In the genomic region with DNA sequence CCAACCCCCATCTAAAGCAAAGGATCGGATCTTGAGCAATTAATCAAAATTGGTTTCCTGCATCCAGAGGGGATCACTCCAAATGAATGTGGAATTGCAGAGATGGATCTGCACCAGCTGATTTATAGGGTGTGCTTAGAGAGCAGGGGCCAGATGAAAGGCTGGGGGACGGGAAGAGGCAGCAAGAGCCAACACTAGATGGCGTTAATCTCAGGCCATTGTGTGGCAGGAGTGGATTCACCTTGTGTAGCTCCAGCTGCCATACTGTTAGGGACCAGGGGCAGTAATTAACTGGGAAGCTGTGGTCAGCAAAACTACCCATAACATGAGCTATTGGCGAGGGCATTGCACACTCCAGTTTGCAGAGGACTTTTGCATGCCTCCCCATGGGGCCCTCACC, we compare ENCODE assay signal across 8 cellular contexts. TPM values are rescaled to one million over a fixed set of nuclear protein-coding genes. Genes with fewer than 3 reads are reported as not detected.
DNase-seq lines count a peak whose midpoint lies in the region; ATAC-seq and TF ChIP-seq lines count a peak whose summit lies in the region.

No MANE protein-coding gene starts in this region.

- dilution Hi-C loops in IMR-90 (cut with HindIII; ENCODE audit: low sequenced_read_pairs, unreplicated experiment): no loop called here

- no peaks in the 10 kb centered on the region for H3K9me3 ChIP-seq in IMR-90 (ENCODE audit: control insufficient read depth, insufficient read depth, low read length)
- no peaks in the 10 kb centered on the region for H3K9me3 ChIP-seq in gastrocnemius medialis

- H3K36me3 ChIP-seq in IMR-90 (ENCODE audit: control insufficient read depth, insufficient read depth, low read length) (no peaks in the 10 kb centered on the region), gastrocnemius medialis (no peaks in the 10 kb centered on the region)

- no TSS peak for BruUV-seq in IMR-90 (replicated peaks; lab: Mats Ljungman, UMichigan)

- H2BK20ac ChIP-seq in IMR-90 (ENCODE audit: low read depth, low read length): no peak overlapping the region

- H2BK120ac ChIP-seq in IMR-90 (ENCODE audit: low read depth, low read length): no peak overlapping the region

- no peak overlapping the region for H3K23ac ChIP-seq in IMR-90 (ENCODE audit: low read depth, low read length)

- CTCF ChIA-PET in IMR-90 (lab: Yijun Ruan, JAX): interaction anchor here (1.2 to 1.8 kb wide), 2 partner anchors 20 to 210 kb away, joined by 3 to 4 read pairs; no protein-coding TSS in a partner anchor

- H3K14ac ChIP-seq in IMR-90 (replicated peaks; ENCODE audit: low read depth, low read length): no peak overlapping the region

- H2AK9ac ChIP-seq in IMR-90 (replicated peaks; ENCODE audit: low read depth, low read length, poor library complexity): peak overlapping the region; percentile 22

- H3K9me1 ChIP-seq in IMR-90 (ENCODE audit: insufficient read depth, low read length): peaks cover 6% of the 10 kb centered on the region

- H3K4me1 ChIP-seq in IMR-90 (ENCODE audit: control insufficient read depth, insufficient read depth, low read length) (peaks cover 5% of the 10 kb centered on the region), gastrocnemius medialis (no peaks in the 10 kb centered on the region)

- H3K27me3 ChIP-seq in IMR-90 (ENCODE audit: control insufficient read depth, insufficient read depth, low read length): peaks cover 8% of the 10 kb centered on the region
- H3K27me3 ChIP-seq in gastrocnemius medialis: no peaks in the 10 kb centered on the region

- no peak overlapping the region for H2BK5ac ChIP-seq in IMR-90 (ENCODE audit: low read depth, low read length, poor library complexity, severe bottlenecking)

- H3K79me1 ChIP-seq in IMR-90 (ENCODE audit: low read depth in 1 of 2, low read length in 2 of 2): no peaks in the 10 kb centered on the region

- no peak overlapping the region for H3K9ac ChIP-seq in IMR-90 (ENCODE audit: low read depth, low read length)

- TF ChIP-seq CTCF in IMR-90 (conservative IDR thresholded peaks at IDR 0.05; ENCODE audit: low read depth, low read length) (peak; percentile 35), gastrocnemius medialis (IDR thresholded peaks at IDR 0.05 in 4 of 5, conservative IDR thresholded peaks at IDR 0.05 in 1 of 5) (no peak)

- POLR2A ChIA-PET in IMR-90 (lab: Charles Lee; ENCODE audit: unreplicated experiment): no interaction called here

- no peak overlapping the region for H3K4me2 ChIP-seq in IMR-90 (ENCODE audit: low read depth, low read length)

- no peak overlapping the region for H4K8ac ChIP-seq in IMR-90 (ENCODE audit: low read depth in 2 of 2, low read length in 2 of 2)

- no peak for TF ChIP-seq POLR2A in IMR-90 (IDR thresholded peaks at IDR 0.05; ENCODE audit: low read depth, low read length)
- no peak for TF ChIP-seq POLR2A in gastrocnemius medialis (IDR thresholded peaks at IDR 0.05)

- intact Hi-C loops in IMR-90 (cut with micrococcal nuclease): no loop called here
- intact Hi-C loops in gastrocnemius medialis (cut with DNase I; ENCODE audit: low total_unique reads): no loop called here

- in situ Hi-C loops in IMR-90 (cut with MboI; ENCODE audit: low sequenced_read_pairs) (no loop called here), gastrocnemius medialis (cut with MboI; ENCODE audit: low sequenced_read_pairs in 4 of 4) (no loop called here)

- no peak overlapping the region for H3K27ac ChIP-seq in IMR-90 (ENCODE audit: insufficient read depth, low read length)
- H3K27ac ChIP-seq in gastrocnemius medialis: no peak overlapping the region

- TF ChIP-seq RAD21 in IMR-90 (IDR thresholded peaks at IDR 0.05; ENCODE audit: low read length): peak; percentile 45

- H3K4ac ChIP-seq in IMR-90 (ENCODE audit: low read depth, low read length): no peak overlapping the region

- no peak overlapping the region for H4K5ac ChIP-seq in IMR-90 (ENCODE audit: low read depth, low read length)

- peak overlapping the region; percentile 16 for H2AFZ ChIP-seq in IMR-90 (replicated peaks; ENCODE audit: low read length, poor library complexity)

- no peak overlapping the region for H2BK15ac ChIP-seq in IMR-90 (ENCODE audit: low read depth, low read length)

- 0 out of 2 replicates have a peak, but pooled peaks have one; percentile 13 for ATAC-seq in IMR-90 (ENCODE audit: low read depth)
- no peak for ATAC-seq in GM19023 (IDR thresholded peaks at IDR 0.05; ENCODE audit: unreplicated experiment)
- ATAC-seq in HG03039 (IDR thresholded peaks at IDR 0.05; ENCODE audit: unreplicated experiment): no peak
- no peak for ATAC-seq in gastrocnemius medialis

- no peak overlapping the region for H3K56ac ChIP-seq in IMR-90 (ENCODE audit: extremely low read depth, insufficient read depth, low read length)

- no CpG with 5 or more reads among the region's 4 CpGs for WGBS in IMR-90 (ENCODE audit: extremely low coverage in 2 of 2, insufficient read length in 1 of 2), 2 experiments

- DNase-seq in Daoy (ENCODE audit: low read depth) (peak; percentile 49), IMR-90 (no peak), RPMI7951 (ENCODE audit: low read depth) (peak; percentile 36), germinal center (ENCODE audit: low spot score) (peak; percentile 61), gastrocnemius medialis (no peak)
- DNase-seq in activated naive CD4-positive, alpha-beta T cell treated with Interleukin-2 at 50 U/mL for 16 hours: no peak

- H4K20me1 ChIP-seq in IMR-90 (ENCODE audit: insufficient read depth, low read length): no peaks in the 10 kb centered on the region

- no peak overlapping the region for H2AK5ac ChIP-seq in IMR-90 (ENCODE audit: low read depth, low read length)

- H3K4me3 ChIP-seq in IMR-90 (ENCODE audit: insufficient read depth, low read depth, low read length) (no peak overlapping the region), gastrocnemius medialis (no peak overlapping the region)

- H4K91ac ChIP-seq in IMR-90 (ENCODE audit: insufficient read depth, low read depth, low read length): no peak overlapping the region

- H3K18ac ChIP-seq in IMR-90 (ENCODE audit: low read depth, low read length): no peak overlapping the region

TF ChIP-seq in IMR-90, 13 proteins besides CTCF, POLR2A, EP300 and RAD21:
- TF ChIP-seq CHD1 (IDR thresholded peaks at IDR 0.05; ENCODE audit: low read depth, low read length) (no peak), SMC3 (IDR thresholded peaks at IDR 0.05; ENCODE audit: low read depth, low read length) (peak; percentile 32; the same call in 1 of the 2 replicates)

RNA-seq across cellular contexts. Expression of gene SERPINH1, which starts 35.6 kb away (rescaled TPM):
- 300 and 415 TPM in 2 replicates for total RNA-seq in Daoy (2014; rRNA removed; shearing (Covaris generic))
- 772 and 841 TPM in 2 replicates for total RNA-seq in IMR-90 (2012; rRNA removed)
- 1,857 and 1,944 TPM in 2 replicates for polyA plus RNA-seq in IMR-90 (2012; rRNA removed)
- 823 and 2,639 TPM in 2 replicates for polyA plus RNA-seq in IMR-90 (2012; cell fraction: cytosol; rRNA removed)
- polyA plus RNA-seq in IMR-90 (2012; cell fraction: nucleus; rRNA removed; ENCODE audit: low replicate concordance): 597 and 1,651 TPM in 2 replicates
- total RNA-seq in RPMI7951 (2014; rRNA removed; shearing (Covaris generic)): 701 and 1,063 TPM in 2 replicates
- 10 to 100 TPM; 18.5 to 42.4 (median 34.8) TPM for total RNA-seq in gastrocnemius medialis

Comparison
In these comparisons a context has a peak if more than half of its experiments do, and no peak if none do; other contexts are left out.
1. DNase-seq: peak in Daoy (single experiment), RPMI7951 (single experiment) and germinal center (single experiment); none in IMR-90 (single experiment), activated naive CD4-positive, alpha-beta T cell treated with Interleukin-2 at 50 U/mL for 16 hours (single experiment) and gastrocnemius medialis (0 of 2).